Comparison of ENCODE assay signal across 4 cellular contexts in the genomic region with DNA sequence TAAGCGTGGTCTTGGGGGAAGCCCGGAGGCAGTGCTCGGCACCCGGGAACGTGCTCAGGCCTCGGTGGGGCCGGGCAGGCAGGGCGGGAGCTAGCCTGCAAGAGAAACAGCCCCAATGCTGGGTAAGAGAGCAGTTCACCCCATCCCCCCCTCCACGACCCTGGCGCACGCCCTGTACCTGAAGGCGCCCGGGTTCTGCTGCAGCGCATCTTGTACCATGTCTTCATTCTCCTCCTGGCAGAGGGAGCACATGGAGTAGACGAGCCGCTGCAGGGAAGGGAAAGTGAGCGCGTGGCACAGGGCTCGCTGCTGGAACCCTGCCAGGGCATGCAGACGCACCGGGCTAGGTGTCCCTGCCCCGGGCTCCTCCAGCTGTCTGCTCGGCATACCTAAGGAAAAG. TPM values are rescaled to one million over a fixed set of nuclear protein-coding genes. Genes with fewer than 3 reads are reported as not detected.
"Had no signal": no experiment of that assay in that cellular context is flagged by ENCODE, and none has a peak within 500 bp of the region (broad histone marks: within the 10 kb centered on the region; RNA-seq: fewer than 3 reads in every experiment).

No MANE protein-coding gene starts in this region.

RNA-seq across cellular contexts. Expression of gene TRIM74, which starts 20.6 kb away (rescaled TPM):
- total RNA-seq: GM23338, HT-29, IMR-90 had no signal
- polyA plus RNA-seq: GM23338, H1 had no signal
